Comparison of ENCODE assay signal across 20 cellular contexts in the genomic region with DNA sequence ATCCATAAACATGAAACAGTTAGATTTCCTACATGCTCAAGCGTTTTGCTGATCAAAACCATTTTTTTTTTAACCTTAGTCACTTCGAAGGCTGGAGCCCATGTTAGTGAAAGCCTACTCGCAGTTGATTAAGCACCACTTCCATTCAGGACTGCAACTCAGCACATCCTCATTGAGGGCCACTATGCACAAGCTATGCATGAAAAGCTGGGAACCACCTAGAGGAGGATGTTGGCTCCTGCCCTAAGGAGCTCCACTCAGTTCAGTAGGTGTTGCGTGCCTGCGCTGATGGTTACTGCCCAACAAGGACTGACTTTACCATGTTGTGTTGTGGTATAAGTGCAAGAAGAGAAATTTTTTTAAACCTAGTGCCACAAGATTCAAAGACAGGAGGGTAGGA.
DNase-seq lines count a peak whose midpoint lies in the region; ATAC-seq and TF ChIP-seq lines count a peak whose summit lies in the region.
"Had no signal": no experiment of that assay in that cellular context is flagged by ENCODE, and none has a peak within 500 bp of the region (broad histone marks: within the 10 kb centered on the region; RNA-seq: fewer than 3 reads in every experiment).

No MANE protein-coding gene starts in this region.

- H3K27ac ChIP-seq in right atrium auricular region: no peak overlapping the region
- no peak overlapping the region for H3K27ac ChIP-seq in endodermal cell (ENCODE audit: low read depth, low read length)
- H3K27ac ChIP-seq in psoas muscle: peak overlapping the region; percentile 65
- H3K27ac ChIP-seq: A549, Peyer's patch had no signal

- DNase-seq in left ventricle myocardium superior (no peak), right atrium auricular region (ENCODE audit: low spot score) (no peak), endodermal cell (no peak), psoas muscle (no peak), NCI-H2081 (lab: John Stamatoyannopoulos, UW) (no peak), HUDEP-2 (lab: John Stamatoyannopoulos, UW; ENCODE audit: unreplicated experiment in 76 of 76) (no peak)
- DNase-seq in activated CD4-positive, alpha-beta T cell treated with anti-CD3 and anti-CD28 coated beads for 48 hours: no peak
- DNase-seq: Caco-2, DMS79, GOT3, HFFc6, KG1, MG63, NCI-H1092 treated with DMSO at 0.1 percent for 48 hours, NCI-H187, NCI-H2171, NCI-H82, Peyer's patch, SHP77 treated with DMSO at 0.1 percent for 48 hours had no signal

- intact Hi-C loops in left ventricle myocardium superior (cut with micrococcal nuclease) (no loop called here), psoas muscle (cut with DNase I) (no loop called here)

- no peaks in the 10 kb centered on the region for H3K9me3 Mint-ChIP-seq in endodermal cell

- peaks cover 17% of the 10 kb centered on the region for H3K36me3 Mint-ChIP-seq in endodermal cell (ENCODE audit: low read depth)

- H3K9me3 ChIP-seq in right atrium auricular region: no peaks in the 10 kb centered on the region
- H3K9me3 ChIP-seq in endodermal cell (ENCODE audit: control insufficient read depth, low read length): no peaks in the 10 kb centered on the region
- no peaks in the 10 kb centered on the region for H3K9me3 ChIP-seq in psoas muscle
- H3K9me3 ChIP-seq: A549, Caco-2, MG63, Peyer's patch had no signal

- ATAC-seq in left ventricle myocardium superior (peak; percentile 47), psoas muscle (peak; percentile 44 to 66 (median 50))
- ATAC-seq: A549 had no signal

- H3K27me3 ChIP-seq in right atrium auricular region: no peaks in the 10 kb centered on the region
- no peaks in the 10 kb centered on the region for H3K27me3 ChIP-seq in endodermal cell (ENCODE audit: control insufficient read depth, insufficient read depth, low read length, poor library complexity, severe bottlenecking)
- H3K27me3 ChIP-seq in psoas muscle (ENCODE audit: insufficient read depth in 3 of 3, low read length in 2 of 3): no peaks in the 10 kb centered on the region
- H3K27me3 ChIP-seq: MG63, Peyer's patch had no signal

- H3K4me1 ChIP-seq in right atrium auricular region (no peaks in the 10 kb centered on the region), endodermal cell (ENCODE audit: control insufficient read depth, insufficient read depth, low read length) (no peaks in the 10 kb centered on the region), psoas muscle (peaks cover 15% of the 10 kb centered on the region)
- H3K4me1 ChIP-seq: A549, Caco-2, Peyer's patch had no signal

- no peak overlapping the region for H3K9ac ChIP-seq in endodermal cell (ENCODE audit: extremely low read depth, low read length, poor library complexity, severe bottlenecking)

- no peaks in the 10 kb centered on the region for H3K4me1 Mint-ChIP-seq in endodermal cell

- no peaks in the 10 kb centered on the region for H3K36me3 ChIP-seq in right atrium auricular region
- H3K36me3 ChIP-seq in endodermal cell (ENCODE audit: control insufficient read depth, insufficient read depth, low read length): no peaks in the 10 kb centered on the region
- H3K36me3 ChIP-seq in psoas muscle (ENCODE audit: insufficient read depth in 1 of 2, low read depth in 1 of 2): no peaks in the 10 kb centered on the region
- H3K36me3 ChIP-seq: MG63, Peyer's patch had no signal

- H3K27me3 Mint-ChIP-seq in endodermal cell (ENCODE audit: insufficient read depth): no peaks in the 10 kb centered on the region

- no peak overlapping the region for H3K4me3 ChIP-seq in right atrium auricular region
- H3K4me3 ChIP-seq in endodermal cell (ENCODE audit: low read length): no peak overlapping the region
- H3K4me3 ChIP-seq in psoas muscle: peak overlapping the region; percentile 23
- H3K4me3 ChIP-seq: A549, MG63, Peyer's patch had no signal

- H3K27ac Mint-ChIP-seq in endodermal cell: no peak overlapping the region
- H3K27ac Mint-ChIP-seq: HFFc6 had no signal

- H3K4me3 Mint-ChIP-seq in endodermal cell: no peak overlapping the region
- H3K4me3 Mint-ChIP-seq: HFFc6 had no signal

- 96 to 100% methylated on average over 5 of the region's 5 CpGs for WGBS in endodermal cell (ENCODE audit: insufficient coverage in 1 of 2, insufficient read length in 1 of 2), 2 experiments
- 45 to 68% (median 47%) methylated on average over 5 of the region's 5 CpGs for WGBS in psoas muscle, 3 donors

- TF ChIP-seq CTCF in right atrium auricular region (IDR thresholded peaks at IDR 0.05): no peak
- peak; percentile 24 for TF ChIP-seq CTCF in endodermal cell (conservative IDR thresholded peaks at IDR 0.05)
- no peak for TF ChIP-seq CTCF in psoas muscle (IDR thresholded peaks at IDR 0.05)
